Comparison of ENCODE assay signal across 20 cellular contexts in the genomic region with DNA sequence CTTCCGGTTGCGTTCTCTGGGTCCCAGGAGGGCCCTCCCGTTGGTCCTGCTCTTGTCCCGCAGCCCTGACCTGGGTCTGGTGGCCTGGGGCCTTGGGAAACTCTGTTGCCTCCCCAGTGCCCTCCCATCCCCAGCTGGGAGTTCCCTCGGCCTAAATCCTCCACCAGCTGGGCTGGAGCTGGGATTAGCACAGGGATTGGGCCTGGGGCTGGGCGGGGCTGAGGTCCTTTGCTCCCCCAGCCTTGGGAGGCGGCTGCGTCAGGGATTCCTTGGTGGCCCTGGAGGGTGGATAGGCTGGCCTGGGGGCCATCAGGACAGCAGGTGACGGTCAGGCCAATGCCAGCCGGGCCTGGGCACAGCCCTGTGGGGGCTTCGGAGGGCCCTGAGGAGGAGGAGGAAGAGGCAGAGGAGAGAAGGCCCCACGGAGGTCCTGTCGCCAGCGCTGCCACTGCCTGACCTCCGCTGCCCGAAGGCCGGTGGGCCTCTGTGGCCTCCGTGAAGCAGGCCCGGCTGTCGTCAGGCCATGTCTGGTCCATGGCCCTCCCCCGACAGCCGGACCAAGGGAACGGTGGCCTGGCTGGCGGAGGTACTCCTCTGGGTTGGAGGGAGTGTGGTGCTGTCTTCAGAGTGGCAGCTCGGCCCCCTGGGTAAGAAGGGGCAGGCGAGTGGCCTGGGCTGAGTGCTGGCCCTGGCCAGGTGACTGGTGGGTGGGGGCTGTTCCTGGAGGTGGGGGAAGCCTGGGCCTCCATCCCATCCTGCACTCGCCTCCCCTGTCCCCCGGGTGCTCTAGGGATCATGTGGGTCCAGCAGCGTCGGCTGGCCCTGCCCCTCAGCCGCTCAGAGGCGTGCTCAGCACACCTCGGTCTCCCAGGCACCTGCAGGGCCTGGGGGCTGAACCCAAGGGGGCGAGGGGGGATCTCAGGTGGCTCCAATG. TPM values are rescaled to one million over a fixed set of nuclear protein-coding genes. Genes with fewer than 3 reads are reported as not detected.
DNase-seq lines count a peak whose midpoint lies in the region; ATAC-seq and TF ChIP-seq lines count a peak whose summit lies in the region.
"Had no signal": no experiment of that assay in that cellular context is flagged by ENCODE, and none has a peak within 500 bp of the region (broad histone marks: within the 10 kb centered on the region; RNA-seq: fewer than 3 reads in every experiment).

A gene with protein sequence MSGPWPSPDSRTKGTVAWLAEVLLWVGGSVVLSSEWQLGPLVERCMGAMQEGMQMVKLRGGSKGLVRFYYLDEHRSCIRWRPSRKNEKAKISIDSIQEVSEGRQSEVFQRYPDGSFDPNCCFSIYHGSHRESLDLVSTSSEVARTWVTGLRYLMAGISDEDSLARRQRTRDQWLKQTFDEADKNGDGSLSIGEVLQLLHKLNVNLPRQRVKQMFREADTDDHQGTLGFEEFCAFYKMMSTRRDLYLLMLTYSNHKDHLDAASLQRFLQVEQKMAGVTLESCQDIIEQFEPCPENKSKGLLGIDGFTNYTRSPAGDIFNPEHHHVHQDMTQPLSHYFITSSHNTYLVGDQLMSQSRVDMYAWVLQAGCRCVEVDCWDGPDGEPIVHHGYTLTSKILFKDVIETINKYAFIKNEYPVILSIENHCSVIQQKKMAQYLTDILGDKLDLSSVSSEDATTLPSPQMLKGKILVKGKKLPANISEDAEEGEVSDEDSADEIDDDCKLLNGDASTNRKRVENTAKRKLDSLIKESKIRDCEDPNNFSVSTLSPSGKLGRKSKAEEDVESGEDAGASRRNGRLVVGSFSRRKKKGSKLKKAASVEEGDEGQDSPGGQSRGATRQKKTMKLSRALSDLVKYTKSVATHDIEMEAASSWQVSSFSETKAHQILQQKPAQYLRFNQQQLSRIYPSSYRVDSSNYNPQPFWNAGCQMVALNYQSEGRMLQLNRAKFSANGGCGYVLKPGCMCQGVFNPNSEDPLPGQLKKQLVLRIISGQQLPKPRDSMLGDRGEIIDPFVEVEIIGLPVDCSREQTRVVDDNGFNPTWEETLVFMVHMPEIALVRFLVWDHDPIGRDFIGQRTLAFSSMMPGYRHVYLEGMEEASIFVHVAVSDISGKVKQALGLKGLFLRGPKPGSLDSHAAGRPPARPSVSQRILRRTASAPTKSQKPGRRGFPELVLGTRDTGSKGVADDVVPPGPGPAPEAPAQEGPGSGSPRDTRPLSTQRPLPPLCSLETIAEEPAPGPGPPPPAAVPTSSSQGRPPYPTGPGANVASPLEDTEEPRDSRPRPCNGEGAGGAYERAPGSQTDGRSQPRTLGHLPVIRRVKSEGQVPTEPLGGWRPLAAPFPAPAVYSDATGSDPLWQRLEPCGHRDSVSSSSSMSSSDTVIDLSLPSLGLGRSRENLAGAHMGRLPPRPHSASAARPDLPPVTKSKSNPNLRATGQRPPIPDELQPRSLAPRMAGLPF (N-terminal part only) (plus strand): TSS at position 224 of the 934 bp plus-strand sequence. CDS start 300 bp downstream, at position 524.

- no peaks in the 10 kb centered on the region for H3K36me3 Mint-ChIP-seq in natural killer cell
- no peaks in the 10 kb centered on the region for H3K36me3 Mint-ChIP-seq in natural killer cell treated with Interleukin-12 subunit alpha and Interleukin-12 subunit beta and Interleukin-15 and Interleukin-18, amount 100 ng/mL, for 72 hours
- H3K36me3 Mint-ChIP-seq in osteocyte (ENCODE audit: unreplicated experiment), result no peaks in the 10 kb centered on the region

- no peaks in the 10 kb centered on the region for H3K27me3 Mint-ChIP-seq in natural killer cell (ENCODE audit: low read depth in 2 of 2)
- H3K27me3 Mint-ChIP-seq in natural killer cell treated with Interleukin-12 subunit alpha and Interleukin-12 subunit beta and Interleukin-15 and Interleukin-18, amount 100 ng/mL, for 72 hours, result no peaks in the 10 kb centered on the region
- H3K27me3 Mint-ChIP-seq in osteocyte (ENCODE audit: unreplicated experiment), result no peaks in the 10 kb centered on the region

- no peaks in the 10 kb centered on the region for H3K36me3 ChIP-seq in sigmoid colon
- H3K36me3 ChIP-seq: SJSA1, transverse colon had no signal

- DNase-seq in natural killer cell (no peak), cerebellum (ENCODE audit: low spot score) (no peak), osteocyte (ENCODE audit: extremely low spot score, unreplicated experiment) (no peak), sigmoid colon (no peak)
- DNase-seq in natural killer cell treated with Interleukin-12 subunit alpha and Interleukin-12 subunit beta and Interleukin-15 and Interleukin-18, amount 100 ng/mL, for 72 hours (ENCODE audit: low spot score), result no peak
- DNase-seq in activated CD4-positive, alpha-beta T cell treated with anti-CD3 and anti-CD28 coated beads for 1 hour, result no peak
- DNase-seq: activated CD4-positive, CD25-positive, alpha-beta regulatory T cell treated with anti-CD3 and anti-CD28 coated beads, Interleukin-2, amount 50 U/mL, for 72 hours; activated naive CD4-positive, alpha-beta T cell; aorta; EL; H9; KBM-7; kidney glomerular epithelial cell; mesendoderm; NCI-H2081 treated with DMSO at 0.1 percent for 48 hours; nephron progenitor cell; transverse colon had no signal

- H3K27ac Mint-ChIP-seq in natural killer cell, result no peak within 1 kb of the TSS
- H3K27ac Mint-ChIP-seq in natural killer cell treated with Interleukin-12 subunit alpha and Interleukin-12 subunit beta and Interleukin-15 and Interleukin-18, amount 100 ng/mL, for 72 hours, result no peak within 1 kb of the TSS
- no peak within 1 kb of the TSS for H3K27ac Mint-ChIP-seq in osteocyte (ENCODE audit: unreplicated experiment)
- H3K27ac Mint-ChIP-seq: H9 had no signal

- H3K27me3 ChIP-seq in sigmoid colon, result peaks cover 0 to 37% (median 0%) of the 10 kb centered on the region in 3 donors
- H3K27me3 ChIP-seq: transverse colon had no signal

- TF ChIP-seq CTCF in natural killer cell (IDR thresholded peaks at IDR 0.05) (no peak), osteocyte (IDR thresholded peaks at IDR 0.05) (no peak), sigmoid colon (IDR thresholded peaks at IDR 0.05) (no peak)

- no peak for TF ChIP-seq EP300 in sigmoid colon (IDR thresholded peaks at IDR 0.05)

- H3K4me3 ChIP-seq in sigmoid colon, result no peak within 1 kb of the TSS
- H3K4me3 ChIP-seq: SJSA1, transverse colon had no signal

- H3K4me1 ChIP-seq in sigmoid colon, result no peaks in the 10 kb centered on the region

- peaks cover 0 to 5% of the 10 kb centered on the region in 2 donors for H3K4me1 Mint-ChIP-seq in natural killer cell
- H3K4me1 Mint-ChIP-seq in natural killer cell treated with Interleukin-12 subunit alpha and Interleukin-12 subunit beta and Interleukin-15 and Interleukin-18, amount 100 ng/mL, for 72 hours (ENCODE audit: low read depth in 2 of 2), result no peaks in the 10 kb centered on the region
- H3K4me1 Mint-ChIP-seq in osteocyte (ENCODE audit: unreplicated experiment), result peaks cover 17% of the 10 kb centered on the region

- H3K9me3 ChIP-seq in sigmoid colon, result no peaks in the 10 kb centered on the region
- H3K9me3 ChIP-seq: SJSA1, transverse colon had no signal

- H3K4me3 Mint-ChIP-seq in natural killer cell (no peak within 1 kb of the TSS), osteocyte (ENCODE audit: unreplicated experiment) (no peak within 1 kb of the TSS)
- no peak within 1 kb of the TSS for H3K4me3 Mint-ChIP-seq in natural killer cell treated with Interleukin-12 subunit alpha and Interleukin-12 subunit beta and Interleukin-15 and Interleukin-18, amount 100 ng/mL, for 72 hours
- H3K4me3 Mint-ChIP-seq: H9, nephron progenitor cell had no signal

- no peak for TF ChIP-seq POLR2A in sigmoid colon (IDR thresholded peaks at IDR 0.05)

- H3K9me3 Mint-ChIP-seq in natural killer cell, result no peaks in the 10 kb centered on the region
- no peaks in the 10 kb centered on the region for H3K9me3 Mint-ChIP-seq in natural killer cell treated with Interleukin-12 subunit alpha and Interleukin-12 subunit beta and Interleukin-15 and Interleukin-18, amount 100 ng/mL, for 72 hours
- no peaks in the 10 kb centered on the region for H3K9me3 Mint-ChIP-seq in osteocyte (ENCODE audit: unreplicated experiment)
- H3K9me3 Mint-ChIP-seq: H9, nephron progenitor cell had no signal

- intact Hi-C loops in natural killer cell (cut with micrococcal nuclease) (no loop called here), sigmoid colon (cut with DNase I) (no loop called here)

- WGBS in sigmoid colon, 2 donors, result 87 to 89% methylated on average over 34 of the region's 34 CpGs

- ATAC-seq in natural killer cell, result no peak
- ATAC-seq in natural killer cell treated with Interleukin-12 subunit alpha and Interleukin-12 subunit beta and Interleukin-15 and Interleukin-18, amount 100 ng/mL, for 72 hours, result no peak
- no peak for ATAC-seq in GM21576 (IDR thresholded peaks at IDR 0.05; ENCODE audit: unreplicated experiment)
- ATAC-seq in HG03095 (IDR thresholded peaks at IDR 0.05; ENCODE audit: unreplicated experiment), result no peak

- H3K27ac ChIP-seq in sigmoid colon, result no peak within 1 kb of the TSS
- H3K27ac ChIP-seq: SJSA1, transverse colon had no signal

RNA-seq across cellular contexts. Expression of the gene that starts here (rescaled TPM):
- total RNA-seq in natural killer cell, result 100 to 1,000 TPM in 2 of 3 donors, 10 to 100 TPM in 1; 77.1 to 116 (median 106) TPM
- 1 to 10 TPM; 5.5 to 6.9 TPM for total RNA-seq in natural killer cell treated with Interleukin-12 subunit alpha and Interleukin-12 subunit beta and Interleukin-15 and Interleukin-18, amount 100 ng/mL, for 72 hours
- total RNA-seq in cerebellum, result 13.3 TPM
- 11.7 and 12.6 TPM in 2 replicates for total RNA-seq in osteocyte
- 1 to 10 TPM in 2 of 4 donors, under 1 TPM in 1, not detected in 1; 0.54 to 1.7 (median 1.1) TPM for total RNA-seq in sigmoid colon
- polyA plus RNA-seq in sigmoid colon, result 1 to 10 TPM in 1 of 3 donors, under 1 TPM in 1, not detected in 1; 0.60 to 3.8 TPM
- polyA plus RNA-seq: aorta had no signal
